8 cellular contexts compared by ENCODE assay signal in the genomic region with DNA sequence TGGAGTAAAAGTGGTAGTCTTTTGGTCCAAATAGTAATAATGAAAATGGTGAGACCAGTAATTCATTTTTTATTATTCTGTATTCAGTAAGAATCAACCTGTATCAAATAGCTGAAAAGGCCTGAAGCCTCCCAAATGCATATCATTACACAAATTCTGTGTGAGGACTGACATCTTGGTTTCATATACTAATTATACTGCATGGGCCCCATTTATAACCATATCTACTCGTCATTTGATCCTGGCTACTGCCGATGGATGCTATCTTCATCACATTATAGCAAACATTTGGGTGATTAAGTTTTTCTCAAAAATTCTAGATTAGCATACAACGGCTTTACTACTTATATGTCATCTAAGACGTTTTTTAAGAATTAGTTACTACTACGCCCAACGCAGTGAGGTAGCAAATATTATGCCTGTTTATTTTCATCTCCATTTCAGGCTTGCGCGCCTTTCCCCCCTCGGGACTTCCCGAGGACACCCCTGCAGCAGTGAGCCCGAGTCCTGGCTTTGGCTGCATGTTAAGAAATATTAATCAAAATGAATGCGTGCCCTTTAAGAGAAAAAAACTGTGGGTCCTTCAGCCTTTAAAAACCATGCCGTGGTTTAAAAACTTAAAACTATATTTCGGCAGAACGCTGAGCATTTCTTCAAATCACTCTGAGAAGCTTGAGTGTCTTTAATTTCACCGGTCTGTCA. TPM values are rescaled to one million over a fixed set of nuclear protein-coding genes. Genes with fewer than 3 reads are reported as not detected.
DNase-seq lines count a peak whose midpoint lies in the region; ATAC-seq, FAIRE-seq and TF ChIP-seq lines count a peak whose summit lies in the region.

No MANE protein-coding gene starts in this region.

- BruUV-seq in A673 (replicated peaks; lab: Mats Ljungman, UMichigan): TSS peak; percentile 92

- POLR2A ChIA-PET in A673 (lab: Charles Lee; ENCODE audit: low non-redundant PET): no interaction called here

- peak overlapping the region; percentile 96 for H3K4me3 Mint-ChIP-seq in T-helper 17 cell

- H3K36me3 Mint-ChIP-seq in T-helper 17 cell (ENCODE audit: low read depth): peaks cover 2% of the 10 kb centered on the region

- TF ChIP-seq CTCF in A673 (conservative IDR thresholded peaks at IDR 0.05; ENCODE audit: low read depth, low read length): no peak
- TF ChIP-seq CTCF in left lung (IDR thresholded peaks at IDR 0.05): no peak

- H3K4me1 ChIP-seq in A673 (ENCODE audit: insufficient read depth, low read length, poor library complexity, severe bottlenecking): peaks cover 3% of the 10 kb centered on the region
- peaks cover 6 to 35% of the 10 kb centered on the region in 2 donors for H3K4me1 ChIP-seq in left lung

- CTCF ChIA-PET in A673 (lab: Charles Lee): interaction anchor here (0.5 kb wide), 1 partner anchor 507 kb away, joined by 3 read pairs; no protein-coding TSS in a partner anchor

- peak overlapping the region; percentile 95 for H3K27ac Mint-ChIP-seq in T-helper 17 cell

- ATAC-seq in GM19438 (IDR thresholded peaks at IDR 0.05; ENCODE audit: low read depth, unreplicated experiment) (peak; percentile 5), T-helper 17 cell (peak; percentile 4), left lung (peak; percentile 20)
- no peak for ATAC-seq in stimulated activated naive CD8-positive, alpha-beta T cell treated with anti-CD3 and anti-CD28 coated beads, Interleukin-15, Interleukin-2, amounts not matched to agents 100 U/mL and 50 U/mL, for 24 hours

- H3K27me3 ChIP-seq in A673 (replicated peaks; ENCODE audit: insufficient read depth, low read depth, low read length, poor library complexity) (no peaks in the 10 kb centered on the region), left lung (no peaks in the 10 kb centered on the region)

- DNase-seq in A673 (ENCODE audit: low spot score): peak; percentile 38
- peak in 1 of 3 donors; percentile 14 for DNase-seq in T-helper 17 cell
- peak; percentile 30 for DNase-seq in cerebellum (ENCODE audit: low spot score)
- no peak for DNase-seq in left lung
- peak; percentile 32 for DNase-seq in stimulated activated naive CD8-positive, alpha-beta T cell treated with anti-CD3 and anti-CD28 coated beads, Interleukin-15, Interleukin-2, amounts not matched to agents 100 U/mL and 50 U/mL, for 24 hours
- DNase-seq in GM19239 (ENCODE audit: insufficient read length, low spot score): no peak
- DNase-seq in NCI-H1694 (lab: John Stamatoyannopoulos, UW): no peak

- H3K36me3 ChIP-seq in A673 (ENCODE audit: insufficient read depth, low read length, poor library complexity, severe bottlenecking) (no peaks in the 10 kb centered on the region), left lung (no peaks in the 10 kb centered on the region)

- no peaks in the 10 kb centered on the region for H3K27me3 Mint-ChIP-seq in T-helper 17 cell

- intact Hi-C loops in A673 (cut with micrococcal nuclease; ENCODE audit: unreplicated experiment) (loop anchor here (5.0 to 10.0 kb wide), 3 partner anchors 319 to 1476 kb away; partner anchors contain the start of gene ZNF827), left lung (cut with DNase I) (loop anchor here in 1 of 2 donors (10.0 kb wide), 1 partner anchor 384 kb away; no protein-coding TSS in a partner anchor)

- H3K9me3 ChIP-seq in A673 (ENCODE audit: low read depth, low read length, poor library complexity, severe bottlenecking): no peaks in the 10 kb centered on the region
- no peaks in the 10 kb centered on the region for H3K9me3 ChIP-seq in T-helper 17 cell (ENCODE audit: control insufficient read depth, low read length, poor library complexity, severe bottlenecking)
- no peaks in the 10 kb centered on the region for H3K9me3 ChIP-seq in left lung

- no peak for FAIRE-seq in GM19239 (lab: Jason Lieb, UNC)

- H3K4me3 ChIP-seq in A673 (ENCODE audit: low read depth, low read length, poor library complexity, severe bottlenecking) (peak overlapping the region; percentile 70), left lung (peak overlapping the region; percentile 72 to 74)

- H3K27ac ChIP-seq in A673 (ENCODE audit: low read depth, low read length, poor library complexity, severe bottlenecking): peak overlapping the region; percentile 95
- H3K27ac ChIP-seq in left lung: peak overlapping the region; percentile 93 to 94

- peaks cover 28% of the 10 kb centered on the region for H3K4me1 Mint-ChIP-seq in T-helper 17 cell

RNA-seq across cellular contexts. Expression of gene MMAA, which starts 0.8 kb away (rescaled TPM):
- total RNA-seq in A673 (2021) (5.5 and 6.8 TPM in 2 replicates), T-helper 17 cell (10 to 100 TPM in 1 of 2 donors, 1 to 10 TPM in 1; 7.4 to 10.4 TPM), cerebellum (12.5 TPM), left lung (10 to 100 TPM; 10.1 to 10.3 TPM)

Comparison
In these comparisons a context has a peak if more than half of its experiments do, and no peak if none do; other contexts are left out.
1. DNase-seq: peak in A673 (single experiment), cerebellum (single experiment) and stimulated activated naive CD8-positive, alpha-beta T cell treated with anti-CD3 and anti-CD28 coated beads, Interleukin-15, Interleukin-2, amounts not matched to agents 100 U/mL and 50 U/mL, for 24 hours (single experiment); none in left lung (0 of 2), GM19239 (single experiment) and NCI-H1694 (single experiment).